ENCODE assay signal across 21 cellular contexts in genomic region chr22:22816171-22816514, GRCh38.
DNase-seq lines count a peak whose midpoint lies in the region; ATAC-seq, FAIRE-seq and TF ChIP-seq lines count a peak whose summit lies in the region.
"Had no signal": no experiment of that assay in that cellular context is flagged by ENCODE, and none has a peak within 500 bp of the region (broad histone marks: within the 10 kb centered on the region; RNA-seq: fewer than 3 reads in every experiment).

No MANE protein-coding gene starts in this region.

- peaks cover 68% of the 10 kb centered on the region for H3K4me1 Mint-ChIP-seq in activated CD4-positive, alpha-beta T cell treated with anti-CD3 and anti-CD28 coated beads, Interleukin-2, amount 10 ng/mL, durations not matched to agents 7 days and 5 days

- no peaks in the 10 kb centered on the region for H3K36me3 ChIP-seq in esophagus muscularis mucosa

- CTCF ChIA-PET in activated CD4-positive, alpha-beta T cell treated with anti-CD3 and anti-CD28 coated beads, Interleukin-2, amount 10 ng/mL, durations not matched to agents 7 days and 5 days (lab: Charles Lee): interaction anchor here (1.1 kb wide), 1 partner anchor 33 kb away, joined by 4 read pairs; no protein-coding TSS in a partner anchor

- no peaks in the 10 kb centered on the region for H3K27me3 Mint-ChIP-seq in activated CD4-positive, alpha-beta T cell treated with anti-CD3 and anti-CD28 coated beads, Interleukin-2, amount 10 ng/mL, durations not matched to agents 7 days and 5 days

- H3K4me1 ChIP-seq in esophagus muscularis mucosa: no peaks in the 10 kb centered on the region

- no peak overlapping the region for H3K27ac ChIP-seq in esophagus muscularis mucosa (replicated peaks in 1 of 4)

- no peak for TF ChIP-seq CTCF in esophagus muscularis mucosa (IDR thresholded peaks at IDR 0.05)

- no peak overlapping the region for H3K4me3 Mint-ChIP-seq in activated CD4-positive, alpha-beta T cell treated with anti-CD3 and anti-CD28 coated beads, Interleukin-2, amount 10 ng/mL, durations not matched to agents 7 days and 5 days

- TF ChIP-seq POLR2A in esophagus muscularis mucosa (IDR thresholded peaks at IDR 0.05; ENCODE audit: low read depth): no peak

- no peak overlapping the region for H3K4me3 ChIP-seq in esophagus muscularis mucosa

- TF ChIP-seq EP300 in esophagus muscularis mucosa (IDR thresholded peaks at IDR 0.05): no peak

- H3K36me3 Mint-ChIP-seq in activated CD4-positive, alpha-beta T cell treated with anti-CD3 and anti-CD28 coated beads, Interleukin-2, amount 10 ng/mL, durations not matched to agents 7 days and 5 days (ENCODE audit: low read depth): peaks cover 14% of the 10 kb centered on the region
- H3K36me3 Mint-ChIP-seq: CD14-positive monocyte had no signal

- intact Hi-C loops in esophagus muscularis mucosa (cut with DNase I): no loop called here

- H3K27ac Mint-ChIP-seq in activated CD4-positive, alpha-beta T cell treated with anti-CD3 and anti-CD28 coated beads, Interleukin-2, amount 10 ng/mL, durations not matched to agents 7 days and 5 days: peak overlapping the region; percentile 86

- no peaks in the 10 kb centered on the region for H3K9me3 ChIP-seq in esophagus muscularis mucosa
- H3K9me3 ChIP-seq: SK-N-SH had no signal

- no peaks in the 10 kb centered on the region for H3K9me3 Mint-ChIP-seq in activated CD4-positive, alpha-beta T cell treated with anti-CD3 and anti-CD28 coated beads, Interleukin-2, amount 10 ng/mL, durations not matched to agents 7 days and 5 days
- H3K9me3 Mint-ChIP-seq: CD14-positive monocyte had no signal

- POLR2A ChIA-PET in activated CD4-positive, alpha-beta T cell treated with anti-CD3 and anti-CD28 coated beads, Interleukin-2, amount 10 ng/mL, durations not matched to agents 7 days and 5 days (lab: Charles Lee): no interaction called here

- no peak for DNase-seq in activated CD4-positive, alpha-beta T cell treated with anti-CD3 and anti-CD28 coated beads, Interleukin-2, amount 10 ng/mL, durations not matched to agents 7 days and 5 days
- no peak for DNase-seq in activated CD4-positive, alpha-beta T cell treated with anti-CD3 and anti-CD28 coated beads, Interleukin-2, amount 50 U/mL, for 48 hours
- DNase-seq in NCI-H510A (lab: John Stamatoyannopoulos, UW) (peak; percentile 34), esophagus muscularis mucosa (ENCODE audit: extremely low spot score) (peak; percentile 81), urothelium cell line (ENCODE audit: low spot score) (no peak), frontal cortex (ENCODE audit: low spot score in 2 of 2) (no peak), kidney glomerular epithelial cell (lab: John Stamatoyannopoulos, UW) (no peak)
- DNase-seq: DND-41, GF-D8, NCI-H1436, NCI-H2081 treated with DMSO at 0.1 percent for 48 hours, NCI-H2227 treated with DMSO at 0.1 percent for 48 hours, NCI-H69, Right ventricle myocardium superior, SK-N-SH had no signal

- H3K27me3 ChIP-seq in esophagus muscularis mucosa: peaks cover 0 to 7% (median 0%) of the 10 kb centered on the region in 4 donors

- ATAC-seq in GM18867 (IDR thresholded peaks at IDR 0.05; ENCODE audit: unreplicated experiment): no peak
- ATAC-seq: Panc1 had no signal

- FAIRE-seq in urothelium cell line (lab: Jason Lieb, UNC) (peak; percentile 20), frontal cortex (lab: Jason Lieb, UNC) (no peak)
- FAIRE-seq: A204.1, D721Med, H54 had no signal

- WGBS in esophagus muscularis mucosa: 78% methylated on average over 6 of the region's 6 CpGs

Comparison
In these comparisons a context has a peak if more than half of its experiments do, and no peak if none do; other contexts are left out.
1. DNase-seq: peak in NCI-H510A (single experiment) and esophagus muscularis mucosa (single experiment); none in activated CD4-positive, alpha-beta T cell treated with anti-CD3 and anti-CD28 coated beads, Interleukin-2, amount 10 ng/mL, durations not matched to agents 7 days and 5 days (single experiment), activated CD4-positive, alpha-beta T cell treated with anti-CD3 and anti-CD28 coated beads, Interleukin-2, amount 50 U/mL, for 48 hours (0 of 2), urothelium cell line (single experiment), frontal cortex (0 of 2) and kidney glomerular epithelial cell (single experiment).